ENCODE assay signal across 1 cellular context in genomic region chr7:65750511-65751344, GRCh38.
TF ChIP-seq lines count a peak whose summit lies in the region.

No MANE protein-coding gene starts in this region.

TF ChIP-seq in HepG2, 621 proteins besides CTCF, POLR2A, EP300 and RAD21 (continued from another document and continues in another):
- TF ChIP-seq, protein P1, sequence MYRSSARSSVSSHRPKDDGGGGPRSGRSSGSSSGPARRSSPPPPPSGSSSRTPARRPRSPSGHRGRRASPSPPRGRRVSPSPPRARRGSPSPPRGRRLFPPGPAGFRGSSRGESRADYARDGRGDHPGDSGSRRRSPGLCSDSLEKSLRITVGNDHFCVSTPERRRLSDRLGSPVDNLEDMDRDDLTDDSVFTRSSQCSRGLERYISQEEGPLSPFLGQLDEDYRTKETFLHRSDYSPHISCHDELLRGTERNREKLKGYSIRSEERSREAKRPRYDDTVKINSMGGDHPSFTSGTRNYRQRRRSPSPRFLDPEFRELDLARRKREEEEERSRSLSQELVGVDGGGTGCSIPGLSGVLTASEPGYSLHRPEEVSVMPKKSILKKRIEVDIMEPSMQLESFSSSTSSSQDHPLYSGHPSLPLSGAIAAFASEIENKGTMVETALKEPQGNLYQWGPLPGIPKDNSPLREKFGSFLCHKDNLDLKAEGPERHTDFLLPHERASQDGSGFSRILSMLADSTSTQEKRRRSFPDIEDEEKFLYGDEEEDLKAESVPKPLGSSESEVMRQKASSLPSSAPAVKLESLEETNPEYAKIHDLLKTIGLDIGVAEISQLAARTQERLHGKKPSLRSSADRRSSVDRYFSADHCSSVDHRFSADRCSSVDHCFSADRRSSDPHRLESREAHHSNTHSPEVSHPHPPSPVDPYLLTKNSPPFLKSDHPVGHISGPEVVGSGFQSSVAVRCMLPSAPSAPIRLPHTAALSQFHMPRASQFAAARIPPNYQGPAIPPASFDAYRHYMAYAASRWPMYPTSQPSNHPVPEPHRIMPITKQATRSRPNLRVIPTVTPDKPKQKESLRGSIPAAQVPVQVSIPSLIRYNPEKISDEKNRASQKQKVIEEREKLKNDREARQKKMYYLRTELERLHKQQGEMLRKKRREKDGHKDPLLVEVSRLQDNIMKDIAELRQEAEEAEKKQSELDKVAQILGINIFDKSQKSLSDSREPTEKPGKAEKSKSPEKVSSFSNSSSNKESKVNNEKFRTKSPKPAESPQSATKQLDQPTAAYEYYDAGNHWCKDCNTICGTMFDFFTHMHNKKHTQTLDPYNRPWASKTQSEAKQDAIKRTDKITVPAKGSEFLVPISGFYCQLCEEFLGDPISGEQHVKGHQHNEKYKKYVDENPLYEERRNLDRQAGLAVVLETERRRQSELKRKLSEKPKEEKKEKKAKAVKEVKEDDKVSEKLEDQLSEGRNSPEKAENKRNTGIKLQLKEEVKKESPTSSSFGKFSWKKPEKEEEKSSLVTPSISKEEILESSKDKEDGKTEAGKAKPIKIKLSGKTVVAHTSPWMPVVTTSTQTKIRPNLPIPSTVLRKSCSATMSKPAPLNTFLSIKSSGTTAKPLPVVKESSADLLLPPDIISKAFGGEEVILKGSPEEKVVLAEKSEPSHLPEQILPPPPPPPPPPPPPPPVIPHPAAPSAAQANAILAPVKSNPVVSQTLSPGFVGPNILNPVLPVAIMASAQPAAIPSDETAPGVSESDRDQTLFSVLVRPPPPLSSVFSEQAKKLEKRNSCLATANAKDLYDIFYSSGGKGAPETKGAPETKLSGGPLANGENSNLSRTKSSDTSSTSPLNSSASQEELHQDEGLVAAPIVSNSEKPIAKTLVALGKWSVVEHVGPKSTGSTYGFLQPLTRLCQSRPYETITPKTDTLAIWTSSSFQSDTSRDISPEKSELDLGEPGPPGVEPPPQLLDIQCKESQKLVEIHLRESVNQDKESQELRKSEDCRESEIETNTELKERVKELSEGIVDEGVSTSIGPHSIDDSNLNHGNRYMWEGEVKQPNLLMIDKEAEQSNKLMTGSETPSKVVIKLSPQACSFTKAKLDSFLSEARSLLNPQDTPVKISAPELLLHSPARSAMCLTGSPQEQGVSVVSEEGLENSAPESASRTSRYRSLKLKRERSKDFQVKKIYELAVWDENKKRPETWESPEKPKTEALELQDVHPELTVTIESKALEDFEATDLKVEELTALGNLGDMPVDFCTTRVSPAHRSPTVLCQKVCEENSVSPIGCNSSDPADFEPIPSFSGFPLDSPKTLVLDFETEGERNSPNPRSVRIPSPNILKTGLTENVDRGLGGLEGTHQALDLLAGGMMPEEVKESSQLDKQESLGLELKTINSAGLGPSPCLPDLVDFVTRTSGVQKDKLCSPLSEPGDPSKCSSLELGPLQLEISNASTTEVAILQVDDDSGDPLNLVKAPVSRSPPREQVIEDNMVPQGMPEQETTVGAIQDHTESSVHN (CRISPR knock-in tag; IDR thresholded peaks at IDR 0.05), result no peak
- TF ChIP-seq ZNF546 (CRISPR knock-in tag; conservative IDR thresholded peaks at IDR 0.05), result no peak
- no peak for TF ChIP-seq CEBPB (IDR thresholded peaks at IDR 0.05; ENCODE audit: borderline replicate concordance, low read depth, low read length)
- TF ChIP-seq ASH2L (IDR thresholded peaks at IDR 0.05; ENCODE audit: insufficient read length, low read depth, low read length), result peak; percentile 76
- peak; percentile 93 for TF ChIP-seq SP4 (CRISPR knock-in tag; IDR thresholded peaks at IDR 0.05)
- TF ChIP-seq SYNCRIP (IDR thresholded peaks at IDR 0.05; ENCODE audit: insufficient read depth, low read depth, low read length), result no peak
- TF ChIP-seq ZBTB26 (CRISPR knock-in tag; IDR thresholded peaks at IDR 0.05; ENCODE audit: borderline replicate concordance), result 0 out of 2 replicates have a peak, but pooled peaks have one; percentile 34
- no peak for TF ChIP-seq USF2 (IDR thresholded peaks at IDR 0.05; ENCODE audit: low read depth, low read length)
- TF ChIP-seq USF2 (CRISPR knock-in tag; IDR thresholded peaks at IDR 0.05; ENCODE audit: borderline replicate concordance), result peak; percentile 32; the same call in 1 of the 2 replicates
- no peak for TF ChIP-seq SMARCE1 (IDR thresholded peaks at IDR 0.05; ENCODE audit: borderline replicate concordance)
- TF ChIP-seq ZZZ3 (CRISPR knock-in tag; IDR thresholded peaks at IDR 0.05; ENCODE audit: borderline replicate concordance), result no peak
- no peak for TF ChIP-seq SOX13 (IDR thresholded peaks at IDR 0.05)
- TF ChIP-seq SOX13 (CRISPR knock-in tag; conservative IDR thresholded peaks at IDR 0.05 in 1 of 2, IDR thresholded peaks at IDR 0.05 in 1 of 2), result no peak; a peak in 1 of 4 replicates
- TF ChIP-seq ZFP90 (CRISPR knock-in tag; IDR thresholded peaks at IDR 0.05; ENCODE audit: borderline replicate concordance), result no peak
- TF ChIP-seq, protein P2, sequence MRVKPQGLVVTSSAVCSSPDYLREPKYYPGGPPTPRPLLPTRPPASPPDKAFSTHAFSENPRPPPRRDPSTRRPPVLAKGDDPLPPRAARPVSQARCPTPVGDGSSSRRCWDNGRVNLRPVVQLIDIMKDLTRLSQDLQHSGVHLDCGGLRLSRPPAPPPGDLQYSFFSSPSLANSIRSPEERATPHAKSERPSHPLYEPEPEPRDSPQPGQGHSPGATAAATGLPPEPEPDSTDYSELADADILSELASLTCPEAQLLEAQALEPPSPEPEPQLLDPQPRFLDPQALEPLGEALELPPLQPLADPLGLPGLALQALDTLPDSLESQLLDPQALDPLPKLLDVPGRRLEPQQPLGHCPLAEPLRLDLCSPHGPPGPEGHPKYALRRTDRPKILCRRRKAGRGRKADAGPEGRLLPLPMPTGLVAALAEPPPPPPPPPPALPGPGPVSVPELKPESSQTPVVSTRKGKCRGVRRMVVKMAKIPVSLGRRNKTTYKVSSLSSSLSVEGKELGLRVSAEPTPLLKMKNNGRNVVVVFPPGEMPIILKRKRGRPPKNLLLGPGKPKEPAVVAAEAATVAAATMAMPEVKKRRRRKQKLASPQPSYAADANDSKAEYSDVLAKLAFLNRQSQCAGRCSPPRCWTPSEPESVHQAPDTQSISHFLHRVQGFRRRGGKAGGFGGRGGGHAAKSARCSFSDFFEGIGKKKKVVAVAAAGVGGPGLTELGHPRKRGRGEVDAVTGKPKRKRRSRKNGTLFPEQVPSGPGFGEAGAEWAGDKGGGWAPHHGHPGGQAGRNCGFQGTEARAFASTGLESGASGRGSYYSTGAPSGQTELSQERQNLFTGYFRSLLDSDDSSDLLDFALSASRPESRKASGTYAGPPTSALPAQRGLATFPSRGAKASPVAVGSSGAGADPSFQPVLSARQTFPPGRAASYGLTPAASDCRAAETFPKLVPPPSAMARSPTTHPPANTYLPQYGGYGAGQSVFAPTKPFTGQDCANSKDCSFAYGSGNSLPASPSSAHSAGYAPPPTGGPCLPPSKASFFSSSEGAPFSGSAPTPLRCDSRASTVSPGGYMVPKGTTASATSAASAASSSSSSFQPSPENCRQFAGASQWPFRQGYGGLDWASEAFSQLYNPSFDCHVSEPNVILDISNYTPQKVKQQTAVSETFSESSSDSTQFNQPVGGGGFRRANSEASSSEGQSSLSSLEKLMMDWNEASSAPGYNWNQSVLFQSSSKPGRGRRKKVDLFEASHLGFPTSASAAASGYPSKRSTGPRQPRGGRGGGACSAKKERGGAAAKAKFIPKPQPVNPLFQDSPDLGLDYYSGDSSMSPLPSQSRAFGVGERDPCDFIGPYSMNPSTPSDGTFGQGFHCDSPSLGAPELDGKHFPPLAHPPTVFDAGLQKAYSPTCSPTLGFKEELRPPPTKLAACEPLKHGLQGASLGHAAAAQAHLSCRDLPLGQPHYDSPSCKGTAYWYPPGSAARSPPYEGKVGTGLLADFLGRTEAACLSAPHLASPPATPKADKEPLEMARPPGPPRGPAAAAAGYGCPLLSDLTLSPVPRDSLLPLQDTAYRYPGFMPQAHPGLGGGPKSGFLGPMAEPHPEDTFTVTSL (CRISPR knock-in tag; IDR thresholded peaks at IDR 0.05; ENCODE audit: borderline replicate concordance), result no peak
- TF ChIP-seq NFKBIZ (CRISPR knock-in tag; IDR thresholded peaks at IDR 0.05), result peak; percentile 36; the same call in 1 of the 2 replicates
- TF ChIP-seq ZNF225 (CRISPR knock-in tag; IDR thresholded peaks at IDR 0.05), result no peak
- no peak for TF ChIP-seq ZNF773 (CRISPR knock-in tag; IDR thresholded peaks at IDR 0.05; ENCODE audit: borderline replicate concordance)
- peak; percentile 15 for TF ChIP-seq XRCC5 (optimal IDR thresholded peaks at IDR 0.05; ENCODE audit: low read length)
- no peak for TF ChIP-seq ATRX (CRISPR knock-in tag; IDR thresholded peaks at IDR 0.05; ENCODE audit: borderline replicate concordance)
- TF ChIP-seq ZNF687 (CRISPR knock-in tag; IDR thresholded peaks at IDR 0.05), result peak; percentile 93
- peak; percentile 67 for TF ChIP-seq SALL1 (CRISPR knock-in tag; IDR thresholded peaks at IDR 0.05)
- no peak for TF ChIP-seq ZSCAN29 (CRISPR knock-in tag; conservative IDR thresholded peaks at IDR 0.05)
- TF ChIP-seq SNAI1 (CRISPR knock-in tag; IDR thresholded peaks at IDR 0.05; ENCODE audit: borderline replicate concordance), result no peak
- TF ChIP-seq TCF12 (IDR thresholded peaks at IDR 0.05), result no peak
- TF ChIP-seq TCF12 (CRISPR knock-in tag; IDR thresholded peaks at IDR 0.05), result 0 out of 2 replicates have a peak, but pooled peaks have one; percentile 33
- TF ChIP-seq, protein P3, sequence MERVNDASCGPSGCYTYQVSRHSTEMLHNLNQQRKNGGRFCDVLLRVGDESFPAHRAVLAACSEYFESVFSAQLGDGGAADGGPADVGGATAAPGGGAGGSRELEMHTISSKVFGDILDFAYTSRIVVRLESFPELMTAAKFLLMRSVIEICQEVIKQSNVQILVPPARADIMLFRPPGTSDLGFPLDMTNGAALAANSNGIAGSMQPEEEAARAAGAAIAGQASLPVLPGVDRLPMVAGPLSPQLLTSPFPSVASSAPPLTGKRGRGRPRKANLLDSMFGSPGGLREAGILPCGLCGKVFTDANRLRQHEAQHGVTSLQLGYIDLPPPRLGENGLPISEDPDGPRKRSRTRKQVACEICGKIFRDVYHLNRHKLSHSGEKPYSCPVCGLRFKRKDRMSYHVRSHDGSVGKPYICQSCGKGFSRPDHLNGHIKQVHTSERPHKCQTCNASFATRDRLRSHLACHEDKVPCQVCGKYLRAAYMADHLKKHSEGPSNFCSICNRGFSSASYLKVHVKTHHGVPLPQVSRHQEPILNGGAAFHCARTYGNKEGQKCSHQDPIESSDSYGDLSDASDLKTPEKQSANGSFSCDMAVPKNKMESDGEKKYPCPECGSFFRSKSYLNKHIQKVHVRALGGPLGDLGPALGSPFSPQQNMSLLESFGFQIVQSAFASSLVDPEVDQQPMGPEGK (CRISPR knock-in tag; IDR thresholded peaks at IDR 0.05), result no peak
- TF ChIP-seq ZNF766 (CRISPR knock-in tag; IDR thresholded peaks at IDR 0.05; ENCODE audit: borderline replicate concordance), result 0 out of 2 replicates have a peak, but pooled peaks have one; percentile 28
- no peak for TF ChIP-seq NR1H2 (CRISPR knock-in tag; IDR thresholded peaks at IDR 0.05; ENCODE audit: borderline replicate concordance, low read depth)
- no peak for TF ChIP-seq MTF1 (CRISPR knock-in tag; IDR thresholded peaks at IDR 0.05)
- TF ChIP-seq, protein P4, sequence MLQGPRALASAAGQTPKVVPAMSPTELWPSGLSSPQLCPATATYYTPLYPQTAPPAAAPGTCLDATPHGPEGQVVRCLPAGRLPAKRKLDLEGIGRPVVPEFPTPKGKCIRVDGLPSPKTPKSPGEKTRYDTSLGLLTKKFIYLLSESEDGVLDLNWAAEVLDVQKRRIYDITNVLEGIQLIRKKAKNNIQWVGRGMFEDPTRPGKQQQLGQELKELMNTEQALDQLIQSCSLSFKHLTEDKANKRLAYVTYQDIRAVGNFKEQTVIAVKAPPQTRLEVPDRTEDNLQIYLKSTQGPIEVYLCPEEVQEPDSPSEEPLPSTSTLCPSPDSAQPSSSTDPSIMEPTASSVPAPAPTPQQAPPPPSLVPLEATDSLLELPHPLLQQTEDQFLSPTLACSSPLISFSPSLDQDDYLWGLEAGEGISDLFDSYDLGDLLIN (CRISPR knock-in tag; IDR thresholded peaks at IDR 0.05; ENCODE audit: borderline replicate concordance), result no peak
- TF ChIP-seq HIVEP1 (CRISPR knock-in tag; IDR thresholded peaks at IDR 0.05), result no peak
